Comparison of ENCODE assay signal across 1 cellular context in the genomic region with DNA sequence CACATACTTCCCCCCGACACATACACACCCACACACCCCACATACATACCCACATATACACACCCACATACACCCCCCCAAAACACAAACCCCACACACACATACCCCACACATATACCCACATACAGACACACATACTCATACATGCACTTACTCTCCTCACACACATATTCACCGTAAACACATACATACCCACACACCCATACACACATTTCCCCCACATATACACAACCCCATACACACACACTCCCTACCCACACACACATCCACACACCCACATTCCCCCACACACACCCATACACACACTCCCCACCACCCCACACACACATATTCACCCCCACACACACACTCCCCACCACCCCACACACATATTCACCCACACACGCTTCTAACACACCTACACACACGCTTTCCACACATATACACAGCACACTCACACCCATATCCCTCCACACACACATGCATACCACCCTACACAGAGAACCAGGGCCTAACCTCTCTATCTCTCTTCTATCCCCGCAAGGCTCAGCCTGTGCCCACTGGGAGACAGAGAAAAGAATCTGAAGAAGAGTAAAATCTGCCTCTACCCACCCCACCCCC.
TF ChIP-seq lines count a peak whose summit lies in the region.

No MANE protein-coding gene starts in this region.

TF ChIP-seq in IMR-90, 13 proteins besides CTCF, POLR2A, EP300 and RAD21:
- TF ChIP-seq SMC3 (IDR thresholded peaks at IDR 0.05; ENCODE audit: low read depth, low read length) (no peak), CHD1 (IDR thresholded peaks at IDR 0.05; ENCODE audit: low read depth, low read length) (no peak), RCOR1 (IDR thresholded peaks at IDR 0.05; ENCODE audit: insufficient replicate concordance, low read length) (no peak), MAFK (IDR thresholded peaks at IDR 0.05; ENCODE audit: low read depth, low read length) (no peak)
- TF ChIP-seq, protein P1, sequence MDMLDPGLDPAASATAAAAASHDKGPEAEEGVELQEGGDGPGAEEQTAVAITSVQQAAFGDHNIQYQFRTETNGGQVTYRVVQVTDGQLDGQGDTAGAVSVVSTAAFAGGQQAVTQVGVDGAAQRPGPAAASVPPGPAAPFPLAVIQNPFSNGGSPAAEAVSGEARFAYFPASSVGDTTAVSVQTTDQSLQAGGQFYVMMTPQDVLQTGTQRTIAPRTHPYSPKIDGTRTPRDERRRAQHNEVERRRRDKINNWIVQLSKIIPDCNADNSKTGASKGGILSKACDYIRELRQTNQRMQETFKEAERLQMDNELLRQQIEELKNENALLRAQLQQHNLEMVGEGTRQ (IDR thresholded peaks at IDR 0.05; ENCODE audit: low read depth, low read length), result no peak
